8 cellular contexts compared by ENCODE assay signal in genomic region chr6:104705095-104705707, GRCh38.
DNase-seq lines count a peak whose midpoint lies in the region; ATAC-seq and TF ChIP-seq lines count a peak whose summit lies in the region.

No MANE protein-coding gene starts in this region.

- no peaks in the 10 kb centered on the region for H4K20me1 ChIP-seq in BLaER1

- H3K4me1 ChIP-seq in BLaER1 (peaks cover 30% of the 10 kb centered on the region), right atrium auricular region (peaks cover 0 to 5% of the 10 kb centered on the region in 2 donors)

- peak overlapping the region; percentile 20; the same call in 1 of the 2 replicates for H3K4me3 ChIP-seq in BLaER1
- H3K4me3 ChIP-seq in right atrium auricular region = no peak overlapping the region

- H3K4me2 ChIP-seq in BLaER1 = peak overlapping the region; percentile 75

- TF ChIP-seq CTCF in right atrium auricular region (IDR thresholded peaks at IDR 0.05) = no peak

- peak overlapping the region; percentile 58; the same call in 1 of the 2 replicates for H3K9ac ChIP-seq in BLaER1

- no peak for ATAC-seq in HG03039 (IDR thresholded peaks at IDR 0.05; ENCODE audit: unreplicated experiment)

- H3K27ac ChIP-seq in BLaER1 (peak overlapping the region; percentile 76), right atrium auricular region (peak overlapping the region; percentile 27 to 64)

- no peaks in the 10 kb centered on the region for H3K27me3 ChIP-seq in BLaER1
- H3K27me3 ChIP-seq in right atrium auricular region = no peaks in the 10 kb centered on the region

- H3K9me3 ChIP-seq in BLaER1 (peaks cover 5% of the 10 kb centered on the region; the same call in 1 of the 2 replicates), right atrium auricular region (no peaks in the 10 kb centered on the region)

- H3K36me3 ChIP-seq in BLaER1 (no peaks in the 10 kb centered on the region), right atrium auricular region (no peaks in the 10 kb centered on the region)

- DNase-seq in KG1 (lab: John Stamatoyannopoulos, UW) (peak; percentile 84), right atrium auricular region (ENCODE audit: low spot score) (no peak), stromal cell of bone marrow (ENCODE audit: low read depth) (peak; percentile 4), NCI-H748 treated with DMSO at 0.1 percent for 48 hours (lab: John Stamatoyannopoulos, UW) (no peak), NCI-H774 (lab: John Stamatoyannopoulos, UW) (no peak)
- DNase-seq in activated T-cell treated with anti-CD3 and anti-CD28 coated beads, Interleukin-2, amount 50 U/mL, for 1 hour = peak; percentile 23

Comparison
In these comparisons a context has a peak if more than half of its experiments do, and no peak if none do; other contexts are left out.
1. DNase-seq: peak in KG1 (single experiment), activated T-cell treated with anti-CD3 and anti-CD28 coated beads, Interleukin-2, amount 50 U/mL, for 1 hour (single experiment) and stromal cell of bone marrow (single experiment); none in right atrium auricular region (single experiment), NCI-H748 treated with DMSO at 0.1 percent for 48 hours (single experiment) and NCI-H774 (single experiment).